ENCODE assay signal across 8 cellular contexts in genomic region chr20:1466211-1467081, GRCh38. TPM values are rescaled to one million over a fixed set of nuclear protein-coding genes. Genes with fewer than 3 reads are reported as not detected.
DNase-seq lines count a peak whose midpoint lies in the region; ATAC-seq and TF ChIP-seq lines count a peak whose summit lies in the region.

Gene NSFL1C (minus strand): TSS chr20:1466849. CDS start chr20:1466824, 25 bp downstream.

- peaks cover 6% of the 10 kb centered on the region in 2 donors for H3K36me3 Mint-ChIP-seq in activated naive CD4-positive, alpha-beta T cell treated with anti-CD3 and anti-CD28 coated beads, Interleukin-2, amount 50 U/mL, for 72 hours
- H3K36me3 Mint-ChIP-seq in glutamatergic neuron (ENCODE audit: unreplicated experiment) (no peaks in the 10 kb centered on the region), osteocyte (ENCODE audit: unreplicated experiment) (peaks cover 7% of the 10 kb centered on the region)

- no peaks in the 10 kb centered on the region for H3K9me3 Mint-ChIP-seq in activated naive CD4-positive, alpha-beta T cell treated with anti-CD3 and anti-CD28 coated beads, Interleukin-2, amount 50 U/mL, for 72 hours
- H3K9me3 Mint-ChIP-seq in glutamatergic neuron (ENCODE audit: unreplicated experiment) = peaks cover 8% of the 10 kb centered on the region
- no peaks in the 10 kb centered on the region for H3K9me3 Mint-ChIP-seq in osteocyte (ENCODE audit: unreplicated experiment)

- H3K36me3 ChIP-seq in thymus (ENCODE audit: control insufficient read depth, insufficient read depth) = peaks cover 11% of the 10 kb centered on the region

- H3K27me3 Mint-ChIP-seq in glutamatergic neuron (ENCODE audit: unreplicated experiment) (no peaks in the 10 kb centered on the region), osteocyte (ENCODE audit: unreplicated experiment) (no peaks in the 10 kb centered on the region)

- H3K4me1 Mint-ChIP-seq in glutamatergic neuron (ENCODE audit: low read depth, unreplicated experiment) (peaks cover 8% of the 10 kb centered on the region), osteocyte (ENCODE audit: unreplicated experiment) (peaks cover 44% of the 10 kb centered on the region)

- peak; percentile 99 for TF ChIP-seq CTCF in glutamatergic neuron (IDR thresholded peaks at IDR 0.05; ENCODE audit: partially characterized antibody, unreplicated experiment)
- TF ChIP-seq CTCF in osteocyte (IDR thresholded peaks at IDR 0.05) = peak; percentile 100

- peak within 1 kb of the TSS; percentile 58 for H3K4me3 ChIP-seq in thymus (ENCODE audit: low read length)

- H3K27ac Mint-ChIP-seq in activated naive CD4-positive, alpha-beta T cell treated with anti-CD3 and anti-CD28 coated beads, Interleukin-2, amount 50 U/mL, for 72 hours = peak within 1 kb of the TSS; percentile 65 to 87
- H3K27ac Mint-ChIP-seq in glutamatergic neuron (ENCODE audit: unreplicated experiment) (peak within 1 kb of the TSS; percentile 75), osteocyte (ENCODE audit: unreplicated experiment) (peak within 1 kb of the TSS; percentile 69)

- TF ChIP-seq POLR2A in GM10847 (IDR thresholded peaks at IDR 0.05; ENCODE audit: extremely low read depth, insufficient read length) = peak; percentile 67

- H3K4me1 ChIP-seq in thymus (ENCODE audit: control insufficient read depth, insufficient read depth, low read length) = peaks cover 21% of the 10 kb centered on the region

- under 1% methylated on average over 104 of the region's 104 CpGs for WGBS in thymus

- no peaks in the 10 kb centered on the region for H3K27me3 ChIP-seq in thymus (ENCODE audit: control insufficient read depth, insufficient read depth)

- H3K4me3 Mint-ChIP-seq in glutamatergic neuron (ENCODE audit: unreplicated experiment) = peak within 1 kb of the TSS; percentile 92
- H3K4me3 Mint-ChIP-seq in osteocyte (ENCODE audit: unreplicated experiment) = peak within 1 kb of the TSS; percentile 79

- ATAC-seq in HG02588 (IDR thresholded peaks at IDR 0.05; ENCODE audit: unreplicated experiment) = peak; percentile 85
- peak; percentile 95 for ATAC-seq in SK-N-SH treated with all-trans-retinoic acid at 6 μM for 48 hours
- peak; percentile 83 to 99 for ATAC-seq in activated naive CD4-positive, alpha-beta T cell treated with anti-CD3 and anti-CD28 coated beads, Interleukin-2, amount 50 U/mL, for 72 hours

- H3K27ac ChIP-seq in thymus (ENCODE audit: low read depth) = peak within 1 kb of the TSS; percentile 86

- H3K9me3 ChIP-seq in thymus (ENCODE audit: control insufficient read depth) = no peaks in the 10 kb centered on the region

- DNase-seq in NCI-H1092 (lab: John Stamatoyannopoulos, UW) (peak; percentile 83), glutamatergic neuron (peak; percentile 99), osteocyte (ENCODE audit: extremely low spot score, unreplicated experiment) (peak; percentile 99)
- peak; percentile 93 to 100 for DNase-seq in activated naive CD4-positive, alpha-beta T cell treated with anti-CD3 and anti-CD28 coated beads, Interleukin-2, amount 50 U/mL, for 72 hours (ENCODE audit: low spot score in 2 of 2)

TF ChIP-seq in SK-N-SH treated with all-trans-retinoic acid at 6 μM for 48 hours, 23 proteins besides CTCF, POLR2A, EP300 and RAD21:
- TF ChIP-seq SNAI2 (CRISPR knock-in tag; IDR thresholded peaks at IDR 0.05) (no peak), ZFP30 (CRISPR knock-in tag; IDR thresholded peaks at IDR 0.05) (no peak), ZFP3 (CRISPR knock-in tag; IDR thresholded peaks at IDR 0.05) (peak; percentile 64; the same call in 1 of the 2 replicates)

RNA-seq across cellular contexts. Expression of gene NSFL1C, which starts in this region (rescaled TPM):
- total RNA-seq in activated naive CD4-positive, alpha-beta T cell treated with anti-CD3 and anti-CD28 coated beads, Interleukin-2, amount 50 U/mL, for 72 hours = 10 to 100 TPM; 40.1 to 70.1 TPM
- total RNA-seq in glutamatergic neuron (ENCODE audit: unreplicated experiment) (71.4 TPM), osteocyte (74.6 and 80.1 TPM in 2 replicates)
- 48.0 TPM for polyA plus RNA-seq in thymus

Comparison
In these comparisons a context has a peak if more than half of its experiments do, and no peak if none do; other contexts are left out.
1. Peak in every context shown above with its lines: DNase-seq, ATAC-seq, H3K4me3 ChIP-seq and H3K27ac ChIP-seq.